ENCODE assay signal across 8 cellular contexts in genomic region chr1:12208764-12209494, GRCh38. TPM values are rescaled to one million over a fixed set of nuclear protein-coding genes. Genes with fewer than 3 reads are reported as not detected.
DNase-seq lines count a peak whose midpoint lies in the region; ATAC-seq and TF ChIP-seq lines count a peak whose summit lies in the region.

No MANE protein-coding gene starts in this region.

- WGBS in lung, 2 donors: 24 to 26% methylated on average over 14 of the region's 14 CpGs

- H3K4me1 ChIP-seq in lung (ENCODE audit: control insufficient read depth in 2 of 2, insufficient read depth in 2 of 2, low read length in 2 of 2): no peaks in the 10 kb centered on the region

- H3K4me3 Mint-ChIP-seq in activated CD4-positive, alpha-beta memory T cell treated with anti-CD3 and anti-CD28 coated beads for 36 hours: no peak overlapping the region

- peaks cover 0 to 14% of the 10 kb centered on the region in 2 donors for H3K36me3 ChIP-seq in lung (ENCODE audit: control insufficient read depth in 2 of 2, insufficient read depth in 2 of 2, low read length in 2 of 2)

- no peaks in the 10 kb centered on the region for H3K27me3 Mint-ChIP-seq in activated CD4-positive, alpha-beta memory T cell treated with anti-CD3 and anti-CD28 coated beads for 36 hours

- peak overlapping the region; percentile 44 for H3K27ac Mint-ChIP-seq in activated CD4-positive, alpha-beta memory T cell treated with anti-CD3 and anti-CD28 coated beads for 36 hours

- POLR2A ChIA-PET in activated CD4-positive, alpha-beta memory T cell treated with anti-CD3 and anti-CD28 coated beads for 36 hours (lab: Charles Lee): interaction anchor here (0.7 to 1.7 kb wide), 2 partner anchors 84 to 172 kb away, joined by 3 to 7 read pairs; no protein-coding TSS in a partner anchor

- DNase-seq in DMS153 treated with DMSO at 0.1 percent for 48 hours (lab: John Stamatoyannopoulos, UW; ENCODE audit: unreplicated experiment): peak; percentile 88
- peak; percentile 87 for DNase-seq in NCI-H82 (lab: John Stamatoyannopoulos, UW)
- DNase-seq in activated CD4-positive, alpha-beta memory T cell treated with anti-CD3 and anti-CD28 coated beads for 36 hours: peak; percentile 91
- peak; percentile 90 for DNase-seq in dermis blood vessel endothelial cell
- peak; percentile 88 for DNase-seq in lung (ENCODE audit: low spot score)
- peak; percentile 64 for DNase-seq in stimulated activated CD8-positive, alpha-beta memory T cell treated with anti-CD3 and anti-CD28 coated beads, Interleukin-12 subunit alpha, Interleukin-12 subunit beta, amount 100 ng/mL, for 24 hours (ENCODE audit: extremely low read depth)
- DNase-seq in cortex of kidney (lab: John Stamatoyannopoulos, UW): no peak

- no peaks in the 10 kb centered on the region for H3K27me3 ChIP-seq in lung (ENCODE audit: control insufficient read depth, insufficient read depth)

- ATAC-seq in HG02798 (IDR thresholded peaks at IDR 0.05; ENCODE audit: poor library complexity, unreplicated experiment) (peak; percentile 36), lung (ENCODE audit: insufficient read depth, low FRiP score) (peak; percentile 82)

- intact Hi-C loops in activated CD4-positive, alpha-beta memory T cell treated with anti-CD3 and anti-CD28 coated beads for 36 hours (cut with micrococcal nuclease): loop anchor here (1.0 kb wide), 1 partner anchor 85 kb away; no protein-coding TSS in a partner anchor

- no peaks in the 10 kb centered on the region for H3K9me3 Mint-ChIP-seq in activated CD4-positive, alpha-beta memory T cell treated with anti-CD3 and anti-CD28 coated beads for 36 hours

- peaks cover 19% of the 10 kb centered on the region for H3K36me3 Mint-ChIP-seq in activated CD4-positive, alpha-beta memory T cell treated with anti-CD3 and anti-CD28 coated beads for 36 hours

- H3K9me3 ChIP-seq in lung (ENCODE audit: control insufficient read depth in 2 of 2, insufficient read depth in 1 of 2, low read length in 1 of 2): no peaks in the 10 kb centered on the region

- H3K4me1 Mint-ChIP-seq in activated CD4-positive, alpha-beta memory T cell treated with anti-CD3 and anti-CD28 coated beads for 36 hours (ENCODE audit: low read depth): peaks cover 45% of the 10 kb centered on the region

- no peak overlapping the region for H3K27ac ChIP-seq in lung (ENCODE audit: low read depth in 1 of 2, low read length in 1 of 2)

- TF ChIP-seq CTCF in lung (IDR thresholded peaks at IDR 0.05; ENCODE audit: control extremely low read depth, extremely low read depth): peak; percentile 89

- CTCF ChIA-PET in activated CD4-positive, alpha-beta memory T cell treated with anti-CD3 and anti-CD28 coated beads for 36 hours (lab: Charles Lee): interaction anchor here (0.5 to 13.7 kb wide), 11 partner anchors 10 to 205 kb away, joined by 3 to 369 read pairs (median 3); no protein-coding TSS in a partner anchor

- no peak overlapping the region for H3K4me3 ChIP-seq in lung

RNA-seq across cellular contexts. Expression of gene VPS13D, which starts 20.9 kb away (rescaled TPM):
- 10 to 100 TPM; 25.0 to 25.4 TPM for total RNA-seq in activated CD4-positive, alpha-beta memory T cell treated with anti-CD3 and anti-CD28 coated beads for 36 hours
- total RNA-seq in dermis blood vessel endothelial cell: 39.0 and 45.9 TPM in 2 replicates
- 10 to 100 TPM; 55.3 to 76.0 TPM for total RNA-seq in lung
- 10 to 100 TPM; 18.4 to 19.7 TPM for polyA plus RNA-seq in lung

RNA-seq across cellular contexts. Expression of gene TNFRSF1B, which starts 42.1 kb away (rescaled TPM):
- total RNA-seq in activated CD4-positive, alpha-beta memory T cell treated with anti-CD3 and anti-CD28 coated beads for 36 hours: 100 to 1,000 TPM; 201 to 211 TPM
- total RNA-seq in dermis blood vessel endothelial cell: 81.3 and 98.3 TPM in 2 replicates
- total RNA-seq in lung: 10 to 100 TPM; 52.0 to 79.0 TPM
- polyA plus RNA-seq in lung: 100 to 1,000 TPM in 1 of 2 donors, 10 to 100 TPM in 1; 15.4 to 246 TPM
